25 cellular contexts compared by ENCODE assay signal in genomic region chr10:75250934-75251333, GRCh38. TPM values are rescaled to one million over a fixed set of nuclear protein-coding genes. Genes with fewer than 3 reads are reported as not detected.
DNase-seq lines count a peak whose midpoint lies in the region; ATAC-seq, FAIRE-seq and TF ChIP-seq lines count a peak whose summit lies in the region.
"Had no signal": no experiment of that assay in that cellular context is flagged by ENCODE, and none has a peak within 500 bp of the region (broad histone marks: within the 10 kb centered on the region; RNA-seq: fewer than 3 reads in every experiment).

No MANE protein-coding gene starts in this region.

- H3K4me1 Mint-ChIP-seq in activated CD4-positive, alpha-beta memory T cell treated with anti-CD3 and anti-CD28 coated beads for 36 hours (ENCODE audit: low read depth) = no peaks in the 10 kb centered on the region
- H3K4me1 Mint-ChIP-seq: activated CD4-positive, alpha-beta T cell treated with anti-CD3 and anti-CD28 coated beads, Interleukin-2, amount 10 ng/mL, durations not matched to agents 7 days and 5 days; stimulated activated naive B cell treated with anti-CD40 and anti-IgM and Interleukin-4, amounts not matched to agents 10 μg/mL and 1 μg/mL and 100 μg/mL, for 72 hours; T-cell had no signal

- peaks cover 18% of the 10 kb centered on the region for H3K9me3 Mint-ChIP-seq in activated CD4-positive, alpha-beta memory T cell treated with anti-CD3 and anti-CD28 coated beads for 36 hours

- no peaks in the 10 kb centered on the region for H4K20me1 ChIP-seq in PC-3 (ENCODE audit: low read length)

- CTCF ChIA-PET in PC-3 (lab: Charles Lee) = no interaction called here
- CTCF ChIA-PET in activated CD4-positive, alpha-beta memory T cell treated with anti-CD3 and anti-CD28 coated beads for 36 hours (lab: Charles Lee) = no interaction called here

- no peaks in the 10 kb centered on the region for H3K9me2 ChIP-seq in PC-3 (replicated peaks; ENCODE audit: low read length)

- POLR2A ChIA-PET in PC-3 (lab: Charles Lee; ENCODE audit: unreplicated experiment) = interaction anchor here (0.6 kb wide), 1 partner anchor 56 kb away, joined by 4 read pairs; no protein-coding TSS in a partner anchor
- POLR2A ChIA-PET in activated CD4-positive, alpha-beta memory T cell treated with anti-CD3 and anti-CD28 coated beads for 36 hours (lab: Charles Lee) = no interaction called here

- H3K79me2 ChIP-seq in PC-3 (ENCODE audit: low read length) = no peaks in the 10 kb centered on the region

- H3K4me3 Mint-ChIP-seq in activated CD4-positive, alpha-beta memory T cell treated with anti-CD3 and anti-CD28 coated beads for 36 hours = no peak overlapping the region
- H3K4me3 Mint-ChIP-seq: activated CD4-positive, alpha-beta T cell treated with anti-CD3 and anti-CD28 coated beads, Interleukin-2, amount 10 ng/mL, durations not matched to agents 7 days and 5 days; stimulated activated naive B cell treated with anti-CD40 and anti-IgM and Interleukin-4, amounts not matched to agents 10 μg/mL and 1 μg/mL and 100 μg/mL, for 72 hours; T-cell had no signal

- no peak for FAIRE-seq in small intestine (lab: Jason Lieb, UNC)
- FAIRE-seq: G401.6 had no signal

- no peak for TF ChIP-seq EP300 in tibial nerve (IDR thresholded peaks at IDR 0.05)

- peak; percentile 89 for ATAC-seq in PC-3
- no peak for ATAC-seq in GM18519 (IDR thresholded peaks at IDR 0.05; ENCODE audit: low FRiP score, unreplicated experiment)
- ATAC-seq: right cardiac atrium; stimulated activated naive B cell treated with anti-CD40 and anti-IgM and Interleukin-4, amounts not matched to agents 10 μg/mL and 1 μg/mL and 100 μg/mL, for 72 hours; T-cell had no signal

- no peaks in the 10 kb centered on the region for H3F3A ChIP-seq in PC-3 (ENCODE audit: low read length, unreplicated experiment)

- peaks cover 11% of the 10 kb centered on the region for H3K36me3 Mint-ChIP-seq in activated CD4-positive, alpha-beta memory T cell treated with anti-CD3 and anti-CD28 coated beads for 36 hours

- peaks cover 11% of the 10 kb centered on the region; the same call in 1 of the 2 replicates for H3K9me3 ChIP-seq in PC-3 (ENCODE audit: low read length)
- no peaks in the 10 kb centered on the region for H3K9me3 ChIP-seq in esophagus squamous epithelium
- H3K9me3 ChIP-seq in small intestine (ENCODE audit: control insufficient read depth, low read depth) = peaks cover 1% of the 10 kb centered on the region
- H3K9me3 ChIP-seq in tibial nerve = peaks cover 0 to 37% (median 5%) of the 10 kb centered on the region in 4 donors
- H3K9me3 ChIP-seq: BE2C had no signal

- H3K36me3 ChIP-seq in PC-3 (ENCODE audit: low read depth, low read length) = no peaks in the 10 kb centered on the region
- no peaks in the 10 kb centered on the region for H3K36me3 ChIP-seq in esophagus squamous epithelium
- no peaks in the 10 kb centered on the region for H3K36me3 ChIP-seq in small intestine (ENCODE audit: control insufficient read depth in 2 of 2, insufficient read depth in 2 of 2, low read length in 2 of 2)
- no peaks in the 10 kb centered on the region for H3K36me3 ChIP-seq in tibial nerve
- H3K36me3 ChIP-seq: adrenal gland, BE2C, neutrophil had no signal

- no peaks in the 10 kb centered on the region for H3K27me3 ChIP-seq in PC-3 (ENCODE audit: low read length)
- no peaks in the 10 kb centered on the region for H3K27me3 ChIP-seq in esophagus squamous epithelium
- no peaks in the 10 kb centered on the region for H3K27me3 ChIP-seq in small intestine (ENCODE audit: control insufficient read depth in 2 of 2, insufficient read depth in 2 of 2, low read length in 2 of 2)
- H3K27me3 ChIP-seq in tibial nerve = no peaks in the 10 kb centered on the region
- H3K27me3 ChIP-seq: adrenal gland, BE2C, neutrophil had no signal

- peak overlapping the region; percentile 30 for H3K4me2 ChIP-seq in PC-3 (ENCODE audit: low read length)

- TF ChIP-seq POLR2A in esophagus squamous epithelium (IDR thresholded peaks at IDR 0.05) (no peak), tibial nerve (IDR thresholded peaks at IDR 0.05) (no peak)

- no TSS peak for BruUV-seq in PC-3 (replicated peaks; lab: Mats Ljungman, UMichigan)

- no peak overlapping the region for H3K27ac Mint-ChIP-seq in activated CD4-positive, alpha-beta memory T cell treated with anti-CD3 and anti-CD28 coated beads for 36 hours
- H3K27ac Mint-ChIP-seq: activated CD4-positive, alpha-beta T cell treated with anti-CD3 and anti-CD28 coated beads, Interleukin-2, amount 10 ng/mL, durations not matched to agents 7 days and 5 days; stimulated activated naive B cell treated with anti-CD40 and anti-IgM and Interleukin-4, amounts not matched to agents 10 μg/mL and 1 μg/mL and 100 μg/mL, for 72 hours; T-cell had no signal

- no peak overlapping the region; the same call in 1 of the 2 replicates for H3K9ac ChIP-seq in PC-3 (ENCODE audit: low read length)

- intact Hi-C loops in PC-3 (cut with micrococcal nuclease) = no loop called here
- intact Hi-C loops in esophagus squamous epithelium (cut with DNase I) = no loop called here
- intact Hi-C loops in activated CD4-positive, alpha-beta memory T cell treated with anti-CD3 and anti-CD28 coated beads for 36 hours (cut with micrococcal nuclease) = no loop called here

- no peak overlapping the region for H3K4me3 ChIP-seq in PC-3 (ENCODE audit: low read length)
- H3K4me3 ChIP-seq in esophagus squamous epithelium = no peak overlapping the region
- no peak overlapping the region for H3K4me3 ChIP-seq in small intestine (ENCODE audit: low read depth in 1 of 2, low read length in 2 of 2)
- H3K4me3 ChIP-seq in tibial nerve = no peak overlapping the region
- H3K4me3 ChIP-seq: adrenal gland had no signal

- peak overlapping the region; percentile 41 for H2AFZ ChIP-seq in PC-3 (ENCODE audit: low read length)

- no peak for TF ChIP-seq CTCF in PC-3 (conservative IDR thresholded peaks at IDR 0.05; ENCODE audit: low read depth, low read length)
- TF ChIP-seq CTCF in esophagus squamous epithelium (IDR thresholded peaks at IDR 0.05) = no peak
- TF ChIP-seq CTCF in tibial nerve (IDR thresholded peaks at IDR 0.05) = no peak

- peak overlapping the region; percentile 41 for H3K27ac ChIP-seq in PC-3 (ENCODE audit: low read length)
- peak overlapping the region; percentile 82 to 93 (median 84) for H3K27ac ChIP-seq in esophagus squamous epithelium
- H3K27ac ChIP-seq in small intestine (ENCODE audit: low read depth in 1 of 2, low read length in 1 of 2) = peak overlapping the region in 1 of 2 donors; percentile 2
- H3K27ac ChIP-seq in tibial nerve = no peak overlapping the region
- H3K27ac ChIP-seq: 22Rv1, adrenal gland, neutrophil had no signal

- DNase-seq in NCI-H1105 treated with DMSO at 0.1 percent for 48 hours (lab: John Stamatoyannopoulos, UW) (peak; percentile 16), NCI-H1105 (lab: John Stamatoyannopoulos, UW) (no peak), PC-3 (peak; percentile 100), esophagus squamous epithelium (lab: John Stamatoyannopoulos, UW) (no peak), small intestine (peak; percentile 84), tibial nerve (ENCODE audit: low spot score in 2 of 2) (no peak)
- no peak for DNase-seq in activated CD4-positive, alpha-beta memory T cell treated with anti-CD3 and anti-CD28 coated beads for 36 hours
- DNase-seq: activated CD4-positive, alpha-beta T cell treated with anti-CD3 and anti-CD28 coated beads, Interleukin-2, amount 10 ng/mL, durations not matched to agents 7 days and 5 days; activated CD8-positive, alpha-beta memory T cell treated with anti-CD3 and anti-CD28 coated beads, Interleukin-2, amount 50 U/mL, for 48 hours; activated effector memory CD4-positive, alpha-beta T cell treated with anti-CD3 and anti-CD28 coated beads, Interleukin-2, amount 50 U/mL, for 16 hours; adrenal gland; BE2C; caudate nucleus; glutamatergic neuron; GOT3; NCI-H2029 treated with DMSO at 0.1 percent for 48 hours; NCI-H524; right cardiac atrium; SHP77 treated with DMSO at 0.1 percent for 48 hours; stimulated activated naive B cell treated with anti-CD40 and anti-IgM and Interleukin-4, amounts not matched to agents 10 μg/mL and 1 μg/mL and 100 μg/mL, for 72 hours; T-cell had no signal

- 47 to 60% methylated on average over 1 to 3 of the region's 3 CpGs for WGBS in esophagus squamous epithelium, 2 donors
- 21 to 73% (median 42%) methylated on average over 3 of the region's 3 CpGs for WGBS in small intestine, 3 donors
- 83 to 85% methylated on average over 3 of the region's 3 CpGs for WGBS in tibial nerve, 2 donors

- H3K27me3 Mint-ChIP-seq in activated CD4-positive, alpha-beta memory T cell treated with anti-CD3 and anti-CD28 coated beads for 36 hours = no peaks in the 10 kb centered on the region
- H3K27me3 Mint-ChIP-seq: activated CD4-positive, alpha-beta T cell treated with anti-CD3 and anti-CD28 coated beads, Interleukin-2, amount 10 ng/mL, durations not matched to agents 7 days and 5 days; T-cell had no signal

- H3K4me1 ChIP-seq in PC-3 (ENCODE audit: insufficient read depth, low read length) (peaks cover 19% of the 10 kb centered on the region), esophagus squamous epithelium (peaks cover 18 to 94% (median 51%) of the 10 kb centered on the region in 3 donors), small intestine (ENCODE audit: control insufficient read depth in 2 of 2, insufficient read depth in 1 of 2, low read depth in 1 of 2, low read length in 1 of 2) (peaks cover 0 to 5% of the 10 kb centered on the region in 2 donors), tibial nerve (no peaks in the 10 kb centered on the region)
- H3K4me1 ChIP-seq: adrenal gland, BE2C had no signal

RNA-seq across cellular contexts. Expression of gene COMTD1, which starts 15.2 kb away (rescaled TPM):
- total RNA-seq in PC-3 (2014; rRNA removed) = 183 and 214 TPM in 2 replicates
- 100 to 1,000 TPM in 3 of 4 donors, 10 to 100 TPM in 1; 87.8 to 139 (median 111) TPM for total RNA-seq in esophagus squamous epithelium
- polyA plus RNA-seq in small intestine = 100 to 1,000 TPM; 132 to 510 (median 325) TPM
- 10 to 100 TPM; 40.0 to 41.3 TPM for total RNA-seq in activated CD4-positive, alpha-beta memory T cell treated with anti-CD3 and anti-CD28 coated beads for 36 hours
- 10 to 100 TPM; 18.1 to 47.4 (median 31.6) TPM for total RNA-seq in tibial nerve

RNA-seq across cellular contexts. Expression of gene VDAC2, which starts 40.3 kb away (rescaled TPM):
- total RNA-seq in PC-3 (2014; rRNA removed) = 463 and 542 TPM in 2 replicates
- 100 to 1,000 TPM; 219 to 319 (median 285) TPM for total RNA-seq in esophagus squamous epithelium
- polyA plus RNA-seq in small intestine = 100 to 1,000 TPM; 181 to 313 (median 290) TPM
- 100 to 1,000 TPM; 217 to 221 TPM for total RNA-seq in activated CD4-positive, alpha-beta memory T cell treated with anti-CD3 and anti-CD28 coated beads for 36 hours
- total RNA-seq in tibial nerve = 100 to 1,000 TPM in 3 of 4 donors, 10 to 100 TPM in 1; 89.1 to 114 (median 109) TPM

Comparison
In these comparisons a context has a peak if more than half of its experiments do, and no peak if none do; other contexts are left out.
1. DNase-seq: peak in NCI-H1105 treated with DMSO at 0.1 percent for 48 hours (single experiment), PC-3 (single experiment) and small intestine (single experiment); none in NCI-H1105 (single experiment), esophagus squamous epithelium (single experiment), activated CD4-positive, alpha-beta memory T cell treated with anti-CD3 and anti-CD28 coated beads for 36 hours (single experiment) and tibial nerve (0 of 2).
2. H3K27ac ChIP-seq: peak in PC-3 (single experiment) and esophagus squamous epithelium (4 of 4); none in tibial nerve (0 of 4).